ENCODE assay signal across 9 cellular contexts in the genomic region with DNA sequence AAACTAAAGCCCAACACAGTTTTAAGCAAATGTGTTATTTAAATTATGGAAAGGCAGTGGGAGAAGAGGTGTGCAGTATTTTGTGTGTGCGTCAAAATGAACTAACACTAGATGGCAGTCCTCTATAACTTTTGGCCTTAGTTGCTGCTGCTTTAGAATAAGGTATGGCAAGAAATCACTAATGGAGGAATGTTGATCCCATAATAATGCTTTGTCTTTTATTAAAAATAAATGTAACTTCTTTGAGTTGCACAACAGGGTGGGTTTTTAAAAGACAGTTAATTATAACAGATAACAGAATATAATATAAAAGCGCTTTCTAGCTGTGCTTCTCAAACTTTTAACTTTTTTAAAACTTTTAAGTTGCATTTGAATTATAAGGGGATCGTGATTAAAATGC. TPM values are rescaled to one million over a fixed set of nuclear protein-coding genes. Genes with fewer than 3 reads are reported as not detected.
DNase-seq lines count a peak whose midpoint lies in the region; ATAC-seq and TF ChIP-seq lines count a peak whose summit lies in the region.
"Had no signal": no experiment of that assay in that cellular context is flagged by ENCODE, and none has a peak within 500 bp of the region (broad histone marks: within the 10 kb centered on the region; RNA-seq: fewer than 3 reads in every experiment).

No MANE protein-coding gene starts in this region.

- H3K4me3 ChIP-seq in DOHH2 (ENCODE audit: low read length) (no peak overlapping the region), Peyer's patch (no peak overlapping the region)

- no peaks in the 10 kb centered on the region for H3K4me1 Mint-ChIP-seq in neural crest cell

- no peak overlapping the region for H3K27ac Mint-ChIP-seq in neural crest cell (ENCODE audit: unreplicated experiment)

- no peaks in the 10 kb centered on the region for H3K4me1 ChIP-seq in DOHH2 (ENCODE audit: control insufficient read depth, low read length)
- H3K4me1 ChIP-seq in Peyer's patch = no peaks in the 10 kb centered on the region

- TF ChIP-seq POLR2A in Peyer's patch (IDR thresholded peaks at IDR 0.05) = no peak
- TF ChIP-seq POLR2A in erythroblast (IDR thresholded peaks at IDR 0.05; ENCODE audit: low read length) = no peak

- TF ChIP-seq CTCF in DOHH2 (IDR thresholded peaks at IDR 0.05; ENCODE audit: low read depth, low read length, poor library complexity, severe bottlenecking) (peak; percentile 80), Peyer's patch (IDR thresholded peaks at IDR 0.05) (peak in 5 of 6 experiments; percentile 21 to 65 (median 60)), neural crest cell (conservative IDR thresholded peaks at IDR 0.05) (peak; percentile 83)

- H3K9me3 Mint-ChIP-seq in neural crest cell = peaks cover 2% of the 10 kb centered on the region
- H3K9me3 Mint-ChIP-seq: activated T-cell treated with anti-CD3 and anti-CD28 coated beads, Interleukin-2, amount 50 U/mL, for 4 hours had no signal

- H3K36me3 ChIP-seq in DOHH2 (ENCODE audit: control insufficient read depth, low read length) = no peaks in the 10 kb centered on the region
- H3K36me3 ChIP-seq in Peyer's patch = no peaks in the 10 kb centered on the region

- H3K27me3 ChIP-seq in DOHH2 (ENCODE audit: control insufficient read depth, low read length) (0 out of 2 replicates have a peak, but pooled peaks cover 3% of the 10 kb centered on the region), Peyer's patch (no peaks in the 10 kb centered on the region)

- ATAC-seq in GM21367 (IDR thresholded peaks at IDR 0.05; ENCODE audit: unreplicated experiment) (peak; percentile 73), GM21381 (IDR thresholded peaks at IDR 0.05; ENCODE audit: unreplicated experiment) (no peak)

- peaks cover 3% of the 10 kb centered on the region for H3K36me3 Mint-ChIP-seq in neural crest cell (ENCODE audit: low read depth)

- peak; percentile 86 for TF ChIP-seq RAD21 in Ishikawa (IDR thresholded peaks at IDR 0.05; ENCODE audit: low read depth)

- DNase-seq in Peyer's patch (no peak), erythroblast (lab: John Stamatoyannopoulos, UW) (peak; percentile 41 to 67), neural crest cell (ENCODE audit: low read depth, low spot score) (no peak)
- DNase-seq in stimulated activated CD8-positive, alpha-beta memory T cell treated with anti-CD3 and anti-CD28 coated beads, Interleukin-4, amount 100 ng/mL, for 48 hours = no peak
- DNase-seq: activated T-cell treated with anti-CD3 and anti-CD28 coated beads, Interleukin-2, amount 50 U/mL, for 4 hours had no signal

- no peaks in the 10 kb centered on the region for H3K79me2 ChIP-seq in DOHH2 (ENCODE audit: control insufficient read depth, low read length)

- no peaks in the 10 kb centered on the region for H3K27me3 Mint-ChIP-seq in neural crest cell (ENCODE audit: low read depth)

- H3F3A ChIP-seq in DOHH2 (ENCODE audit: control insufficient read depth, insufficient read depth) = no peaks in the 10 kb centered on the region

- H4K20me1 ChIP-seq in DOHH2 (ENCODE audit: control insufficient read depth, insufficient read depth, low read depth, low read length) = no peaks in the 10 kb centered on the region

- H3K9me3 ChIP-seq in DOHH2 (ENCODE audit: control insufficient read depth, insufficient read depth, low read length) (no peaks in the 10 kb centered on the region), Peyer's patch (no peaks in the 10 kb centered on the region)

- H3K4me3 Mint-ChIP-seq in neural crest cell = no peak overlapping the region
- H3K4me3 Mint-ChIP-seq: activated T-cell treated with anti-CD3 and anti-CD28 coated beads, Interleukin-2, amount 50 U/mL, for 4 hours had no signal

- no peak overlapping the region for H3K4me2 ChIP-seq in DOHH2 (ENCODE audit: low read length)

- H3K27ac ChIP-seq in DOHH2 (ENCODE audit: low read depth, low read length) (no peak overlapping the region), Peyer's patch (no peak overlapping the region)

- no peak for TF ChIP-seq EP300 in Ishikawa (IDR thresholded peaks at IDR 0.05; ENCODE audit: borderline replicate concordance)

- no peaks in the 10 kb centered on the region for H3K9me2 ChIP-seq in DOHH2 (replicated peaks; ENCODE audit: control insufficient read depth, low read length)

TF ChIP-seq in Ishikawa, 13 proteins besides CTCF, POLR2A, EP300 and RAD21:
- TF ChIP-seq FOXM1 (IDR thresholded peaks at IDR 0.05; ENCODE audit: borderline replicate concordance, low read depth) (no peak), TEAD4 (IDR thresholded peaks at IDR 0.05) (no peak)

RNA-seq across cellular contexts. Expression of gene BBS9, which starts 56.4 kb away (rescaled TPM):
- total RNA-seq in Peyer's patch (10 to 100 TPM; 10.9 to 51.2 (median 19.4) TPM), neural crest cell (13.9 and 16.2 TPM in 2 replicates)

Comparison
In these comparisons a context has a peak if more than half of its experiments do, and no peak if none do; other contexts are left out.
1. DNase-seq: peak in erythroblast (2 of 2); none in Peyer's patch (0 of 3), neural crest cell (single experiment) and stimulated activated CD8-positive, alpha-beta memory T cell treated with anti-CD3 and anti-CD28 coated beads, Interleukin-4, amount 100 ng/mL, for 48 hours (single experiment).
2. Peak in every context shown above with its lines, with median percentiles within 50 percentile points of each other: CTCF ChIP-seq.